Comparison of ENCODE assay signal across 29 cellular contexts in the genomic region with DNA sequence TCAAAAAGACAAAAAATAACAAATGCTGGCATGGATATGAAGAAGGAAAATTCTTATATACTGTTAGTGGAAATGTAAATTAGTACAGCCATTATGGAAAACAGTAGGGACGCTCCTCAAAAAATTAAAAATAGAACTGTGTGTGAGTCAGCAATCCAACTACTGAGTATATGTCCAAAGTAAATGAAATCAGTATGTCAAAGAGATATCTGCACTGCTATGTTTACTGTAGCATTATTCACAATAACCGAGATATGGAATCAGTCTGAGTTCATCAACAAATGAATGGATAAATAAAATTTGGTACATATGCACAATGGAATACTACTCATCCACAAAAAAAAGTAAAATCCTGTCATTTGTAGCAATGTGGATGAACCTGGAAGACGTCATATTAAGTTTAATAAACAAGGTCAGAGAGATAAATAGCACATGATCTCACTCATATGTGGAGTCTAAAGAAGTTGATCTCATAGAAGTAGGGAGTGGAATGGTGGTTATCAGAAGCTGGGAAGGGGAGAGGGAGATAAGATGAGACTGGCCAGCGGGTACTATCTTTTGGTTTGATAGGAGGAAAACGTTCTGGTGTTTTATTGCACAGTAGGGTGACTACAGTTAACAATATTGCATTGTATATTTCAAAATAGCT. TPM values are rescaled to one million over a fixed set of nuclear protein-coding genes. Genes with fewer than 3 reads are reported as not detected.
DNase-seq lines count a peak whose midpoint lies in the region; FAIRE-seq and TF ChIP-seq lines count a peak whose summit lies in the region.
"Had no signal": no experiment of that assay in that cellular context is flagged by ENCODE, and none has a peak within 500 bp of the region (broad histone marks: within the 10 kb centered on the region; RNA-seq: fewer than 3 reads in every experiment).

No MANE protein-coding gene starts in this region.

- H3K18ac ChIP-seq in mesendoderm (ENCODE audit: low read length), result no peak overlapping the region

- no peak overlapping the region for H3K4me2 ChIP-seq in mesendoderm (ENCODE audit: low read length)
- H3K4me2 ChIP-seq: BLaER1 had no signal

- FAIRE-seq in H54 (lab: Jason Lieb, UNC), result peak; percentile 58
- FAIRE-seq: GM12878, GM12892, GM18507 had no signal

- H2BK15ac ChIP-seq in mesendoderm (replicated peaks; ENCODE audit: low read depth), result no peak overlapping the region

- H3K56ac ChIP-seq in mesendoderm (ENCODE audit: low read length), result no peak overlapping the region

- no peaks in the 10 kb centered on the region for H3K36me3 ChIP-seq in mesendoderm (ENCODE audit: control insufficient read depth, insufficient read depth, low read length)
- H3K36me3 ChIP-seq in thyroid gland, result no peaks in the 10 kb centered on the region
- no peaks in the 10 kb centered on the region for H3K36me3 ChIP-seq in A673 (ENCODE audit: insufficient read depth, low read length, poor library complexity, severe bottlenecking)
- H3K36me3 ChIP-seq: BE2C, BLaER1 had no signal

- H3K4ac ChIP-seq in mesendoderm (ENCODE audit: low read depth, low read length), result no peak overlapping the region

- no TSS peak for BruUV-seq in A673 (replicated peaks; lab: Mats Ljungman, UMichigan)

- no peaks in the 10 kb centered on the region for H3K79me2 ChIP-seq in mesendoderm (ENCODE audit: control insufficient read depth, insufficient read depth, low read length)

- CTCF ChIA-PET in A673 (lab: Charles Lee), result no interaction called here

- H3K27ac ChIP-seq in mesendoderm (ENCODE audit: low read depth, low read length) (no peak overlapping the region), thyroid gland (no peak overlapping the region), A673 (ENCODE audit: low read depth, low read length, poor library complexity, severe bottlenecking) (no peak overlapping the region)
- H3K27ac ChIP-seq: BLaER1 had no signal

- H3K4me1 ChIP-seq in mesendoderm (ENCODE audit: control insufficient read depth, low read depth, low read length) (no peaks in the 10 kb centered on the region), thyroid gland (no peaks in the 10 kb centered on the region), A673 (ENCODE audit: insufficient read depth, low read length, poor library complexity, severe bottlenecking) (no peaks in the 10 kb centered on the region)
- H3K4me1 ChIP-seq: BLaER1 had no signal

- no peak overlapping the region for H2AK5ac ChIP-seq in mesendoderm (ENCODE audit: low read length)

- no peak overlapping the region for H2BK120ac ChIP-seq in mesendoderm (ENCODE audit: low read depth, low read length)

- DNase-seq in H54 (ENCODE audit: insufficient read length, low spot score) (no peak), NCI-H226 (peak; percentile 79), amniotic epithelial cell (ENCODE audit: low read depth) (peak; percentile 61), mesendoderm (peak; percentile 53), thyroid gland (no peak), A673 (ENCODE audit: low spot score) (no peak)
- DNase-seq in stimulated activated CD4-positive, alpha-beta T cell treated with anti-CD3 and anti-CD28 coated beads, Interleukin-15, amount 100 ng/mL, for 24 hours, result no peak
- no peak for DNase-seq in activated naive CD4-positive, alpha-beta T cell (lab: John Stamatoyannopoulos, UW)
- DNase-seq: 8988T; ACHN; BE2C; C1 segment of cervical spinal cord; CD4-positive, alpha-beta memory T cell; CD4-positive, CD25-positive, alpha-beta regulatory T cell; CD8-positive, alpha-beta memory T cell; COR-L47; DMS 273 treated with DMSO at 0.1 percent for 48 hours; DMS153; DMS53; DMS79; DND-41; EL; GDM1 had no signal

- H3K27me3 ChIP-seq in mesendoderm (ENCODE audit: insufficient read depth, low read length, poor library complexity), result no peaks in the 10 kb centered on the region
- no peaks in the 10 kb centered on the region for H3K27me3 ChIP-seq in thyroid gland
- H3K27me3 ChIP-seq in A673 (replicated peaks; ENCODE audit: insufficient read depth, low read depth, low read length, poor library complexity), result no peaks in the 10 kb centered on the region
- H3K27me3 ChIP-seq: BE2C, BLaER1 had no signal

- H3K4me3 ChIP-seq in mesendoderm (ENCODE audit: low read length), result no peak overlapping the region
- no peak overlapping the region for H3K4me3 ChIP-seq in thyroid gland (replicated peaks in 1 of 3)
- no peak overlapping the region for H3K4me3 ChIP-seq in A673 (ENCODE audit: low read depth, low read length, poor library complexity, severe bottlenecking)
- H3K4me3 ChIP-seq: BLaER1, GM12878 had no signal

- no CpG with 5 or more reads among the region's 5 CpGs for WGBS in mesendoderm (ENCODE audit: extremely low coverage, insufficient coverage, low lambda C conversion rate)
- WGBS in thyroid gland, 2 donors, result 78 to 83% methylated on average over 5 of the region's 5 CpGs

- no peak overlapping the region for H4K5ac ChIP-seq in mesendoderm (ENCODE audit: low read length)

- H3K79me1 ChIP-seq in mesendoderm (ENCODE audit: low read length), result no peaks in the 10 kb centered on the region

- H4K8ac ChIP-seq in mesendoderm (ENCODE audit: low read depth, low read length), result no peak overlapping the region

- POLR2A ChIA-PET in A673 (lab: Charles Lee; ENCODE audit: low non-redundant PET), result no interaction called here

- H3K9me3 ChIP-seq in thyroid gland, result no peaks in the 10 kb centered on the region
- H3K9me3 ChIP-seq in A673 (ENCODE audit: low read depth, low read length, poor library complexity, severe bottlenecking), result peaks cover 11% of the 10 kb centered on the region
- H3K9me3 ChIP-seq: BE2C had no signal

- H2BK5ac ChIP-seq in mesendoderm (ENCODE audit: low read length), result no peak overlapping the region

- no peak for TF ChIP-seq POLR2A in H54 (IDR thresholded peaks at IDR 0.05; ENCODE audit: low read depth, low read length)
- no peak for TF ChIP-seq POLR2A in thyroid gland (IDR thresholded peaks at IDR 0.05)

- intact Hi-C loops in thyroid gland (cut with DNase I) (no loop called here), A673 (cut with micrococcal nuclease; ENCODE audit: unreplicated experiment) (no loop called here)

- no peak overlapping the region for H3K9ac ChIP-seq in mesendoderm (ENCODE audit: low read length)
- H3K9ac ChIP-seq: BLaER1 had no signal

- no peak for TF ChIP-seq CTCF in thyroid gland (IDR thresholded peaks at IDR 0.05)
- no peak for TF ChIP-seq CTCF in A673 (conservative IDR thresholded peaks at IDR 0.05; ENCODE audit: low read depth, low read length)

- H3K23ac ChIP-seq in mesendoderm (ENCODE audit: low read length), result no peak overlapping the region

RNA-seq across cellular contexts. Expression of a gene that starts 16.7 kb away (rescaled TPM):
- polyA plus RNA-seq in mesendoderm (2013, experiment 1 of 2), result 1.7 TPM
- 1.9 TPM for polyA plus RNA-seq in mesendoderm (2013, experiment 2 of 2)
- total RNA-seq in thyroid gland, result 1 to 10 TPM in 3 of 4 donors, under 1 TPM in 1; 0.40 to 5.9 (median 1.2) TPM
- 5.5 and 6.6 TPM in 2 replicates for total RNA-seq in A673 (2021)
- total RNA-seq: CD4-positive, CD25-positive, alpha-beta regulatory T cell; CD8-positive, alpha-beta memory T cell; G401 had no signal
- polyA plus RNA-seq: CD14-positive monocyte; CD4-positive, alpha-beta memory T cell; CD4-positive, CD25-positive, alpha-beta regulatory T cell; CD8-positive, alpha-beta memory T cell had no signal

Comparison
In these comparisons a context has a peak if more than half of its experiments do, and no peak if none do; other contexts are left out.
1. DNase-seq: peak in NCI-H226 (single experiment), amniotic epithelial cell (single experiment) and mesendoderm (single experiment); none in H54 (single experiment), thyroid gland (0 of 2), stimulated activated CD4-positive, alpha-beta T cell treated with anti-CD3 and anti-CD28 coated beads, Interleukin-15, amount 100 ng/mL, for 24 hours (single experiment), activated naive CD4-positive, alpha-beta T cell (0 of 4) and A673 (single experiment).